ENCODE assay signal across 8 cellular contexts in the genomic region with DNA sequence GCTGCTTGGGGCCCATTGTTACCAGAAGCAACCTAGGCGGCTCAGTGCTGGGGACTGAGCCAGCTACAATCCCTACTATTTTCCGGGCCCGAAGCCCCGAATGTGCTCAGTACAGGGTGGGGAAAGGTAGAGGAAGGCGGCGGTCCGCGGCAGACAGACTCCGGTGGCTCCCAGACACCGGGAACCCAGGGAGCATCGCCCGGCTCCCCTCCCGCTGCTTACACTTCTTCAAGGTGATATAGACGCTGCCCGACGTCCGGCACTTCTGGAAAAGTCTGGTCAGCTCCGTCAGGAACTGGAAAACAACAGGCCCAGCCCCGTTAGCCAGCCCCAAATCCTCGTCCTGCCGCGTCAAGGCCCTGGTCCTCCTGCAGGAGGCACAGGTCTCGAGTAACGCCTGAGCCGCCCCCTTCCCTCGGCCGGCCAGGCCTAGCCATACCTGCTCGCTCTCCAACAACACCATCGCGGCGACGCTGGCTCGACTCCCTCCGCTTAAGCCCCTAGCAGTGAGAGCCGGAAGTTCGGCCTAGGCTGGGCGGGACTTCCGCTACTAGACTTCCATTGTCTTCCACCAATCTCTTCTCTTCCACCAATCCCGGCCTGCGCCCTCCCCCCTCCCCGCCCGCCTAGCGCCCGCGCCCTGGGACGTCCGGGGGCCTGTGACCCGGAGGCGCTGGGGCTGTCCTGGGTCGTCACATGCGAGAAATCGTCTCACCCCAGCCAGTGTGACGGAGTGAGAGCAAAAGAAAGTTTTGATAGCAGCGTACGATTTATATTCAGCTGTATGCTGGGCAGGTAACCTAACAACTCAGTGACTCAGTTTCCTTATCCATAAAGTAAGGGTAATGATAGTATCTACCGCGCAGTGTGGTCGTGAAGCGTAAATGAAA. TPM values are rescaled to one million over a fixed set of nuclear protein-coding genes. Genes with fewer than 3 reads are reported as not detected.
A peak's percentile ranks its signal among the peaks of the same experiment; 100 is the strongest.
DNase-seq lines count a peak whose midpoint lies in the region; ATAC-seq and TF ChIP-seq lines count a peak whose summit lies in the region.

A gene with protein sequence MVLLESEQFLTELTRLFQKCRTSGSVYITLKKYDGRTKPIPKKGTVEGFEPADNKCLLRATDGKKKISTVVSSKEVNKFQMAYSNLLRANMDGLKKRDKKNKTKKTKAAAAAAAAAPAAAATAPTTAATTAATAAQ (minus strand): TSS at position 528 of the 890 bp plus-strand sequence. CDS start 65 bp downstream, at position 463.

- ATAC-seq in GM21619 (IDR thresholded peaks at IDR 0.05; ENCODE audit: unreplicated experiment) = peak; percentile 88

- DNase-seq in DMS153 (lab: John Stamatoyannopoulos, UW) (peak; percentile 43), OCI-M2 (lab: John Stamatoyannopoulos, UW; ENCODE audit: unreplicated experiment) (peak; percentile 76), activated T-cell treated with anti-CD3 and anti-CD28 coated beads for 4 hours (peak; percentile 85), epithelial cell of esophagus (ENCODE audit: low read depth) (peak; percentile 90)
- DNase-seq in stimulated activated CD8-positive, alpha-beta memory T cell treated with anti-CD3 and anti-CD28 coated beads, Interleukin-2, amount 100 ng/mL, for 48 hours (ENCODE audit: low read depth in 2 of 2) = peak; percentile 90 to 95

- TF ChIP-seq CTCF in epithelial cell of esophagus (IDR thresholded peaks at IDR 0.05; ENCODE audit: insufficient read depth, low read depth, low read length, missing control alignments) = peak; percentile 24

- no peaks in the 10 kb centered on the region for H3K9me3 ChIP-seq in mononuclear cell (ENCODE audit: low read depth, low read length)

- peaks cover 24% of the 10 kb centered on the region for H3K4me1 ChIP-seq in mononuclear cell (ENCODE audit: insufficient read depth, low read length)

- TF ChIP-seq EP300 in Ishikawa (IDR thresholded peaks at IDR 0.05; ENCODE audit: borderline replicate concordance) = no peak

- TF ChIP-seq RAD21 in Ishikawa (IDR thresholded peaks at IDR 0.05; ENCODE audit: low read depth) = no peak

- no peaks in the 10 kb centered on the region for H3K27me3 ChIP-seq in mononuclear cell (ENCODE audit: insufficient read depth, low read length)

- H3K4me3 ChIP-seq in epithelial cell of esophagus (ENCODE audit: low read length) (peak within 1 kb of the TSS; percentile 94), mononuclear cell (ENCODE audit: low read length) (peak within 1 kb of the TSS; percentile 95)

TF ChIP-seq in Ishikawa, 13 proteins besides CTCF, POLR2A, EP300 and RAD21:
- no peak for TF ChIP-seq YY1 (IDR thresholded peaks at IDR 0.05; ENCODE audit: low read depth)
- TF ChIP-seq ZBTB7A (IDR thresholded peaks at IDR 0.05; ENCODE audit: low read depth) = 0 out of 2 replicates have a peak, but pooled peaks have one; percentile 59
- TF ChIP-seq TCF12 (IDR thresholded peaks at IDR 0.05; ENCODE audit: low read depth) = peak; percentile 50; the same call in 1 of the 2 replicates
- TF ChIP-seq CREB1 (IDR thresholded peaks at IDR 0.05; ENCODE audit: low read depth) = no peak
- TF ChIP-seq, protein P1, sequence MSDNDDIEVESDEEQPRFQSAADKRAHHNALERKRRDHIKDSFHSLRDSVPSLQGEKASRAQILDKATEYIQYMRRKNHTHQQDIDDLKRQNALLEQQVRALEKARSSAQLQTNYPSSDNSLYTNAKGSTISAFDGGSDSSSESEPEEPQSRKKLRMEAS (IDR thresholded peaks at IDR 0.05) = peak; percentile 72
- TF ChIP-seq, protein P2, sequence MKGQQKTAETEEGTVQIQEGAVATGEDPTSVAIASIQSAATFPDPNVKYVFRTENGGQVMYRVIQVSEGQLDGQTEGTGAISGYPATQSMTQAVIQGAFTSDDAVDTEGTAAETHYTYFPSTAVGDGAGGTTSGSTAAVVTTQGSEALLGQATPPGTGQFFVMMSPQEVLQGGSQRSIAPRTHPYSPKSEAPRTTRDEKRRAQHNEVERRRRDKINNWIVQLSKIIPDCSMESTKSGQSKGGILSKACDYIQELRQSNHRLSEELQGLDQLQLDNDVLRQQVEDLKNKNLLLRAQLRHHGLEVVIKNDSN (IDR thresholded peaks at IDR 0.05) = 0 out of 2 replicates have a peak, but pooled peaks have one; percentile 20
- TF ChIP-seq TAF1 (IDR thresholded peaks at IDR 0.05; ENCODE audit: low read depth) = peak; percentile 76
- TF ChIP-seq EGR1 (IDR thresholded peaks at IDR 0.05) = no peak

RNA-seq across cellular contexts. Expression of the gene that starts here (rescaled TPM):
- total RNA-seq in mononuclear cell = 97.1 TPM

Comparison
In these comparisons a context has a peak if more than half of its experiments do, and no peak if none do; other contexts are left out.
1. Peak in every context shown above with its lines: DNase-seq, ATAC-seq and H3K4me3 ChIP-seq.